In the genomic region with DNA sequence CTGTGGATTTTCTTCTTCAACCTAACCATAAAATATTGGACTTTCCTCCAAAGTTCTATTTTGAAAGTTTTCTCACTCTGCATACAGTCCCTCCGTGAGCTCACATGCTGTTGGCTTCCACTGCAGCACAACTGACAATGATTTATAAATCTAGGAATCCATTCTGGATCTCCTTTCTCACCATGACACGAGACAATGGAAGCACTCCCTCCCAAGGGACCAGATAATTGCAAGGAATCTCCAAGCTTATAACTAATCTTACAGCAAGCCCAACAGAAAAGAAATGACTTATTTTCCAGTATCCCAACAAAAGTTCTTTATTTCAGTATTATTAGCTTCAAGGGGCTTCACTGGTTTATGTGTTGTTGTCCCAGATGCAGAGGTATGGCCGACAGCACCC, we compare ENCODE assay signal across 22 cellular contexts.
DNase-seq lines count a peak whose midpoint lies in the region; TF ChIP-seq lines count a peak whose summit lies in the region.
"Had no signal": no experiment of that assay in that cellular context is flagged by ENCODE, and none has a peak within 500 bp of the region (broad histone marks: within the 10 kb centered on the region; RNA-seq: fewer than 3 reads in every experiment).

No MANE protein-coding gene starts in this region.

- no peak overlapping the region for H3K4ac ChIP-seq in mesendoderm (ENCODE audit: low read depth, low read length)

- H3K9me2 ChIP-seq in OCI-LY7 (ENCODE audit: insufficient read depth, low read length) = no peaks in the 10 kb centered on the region; the same call in 1 of the 2 replicates

- H3K9ac ChIP-seq in mesendoderm (ENCODE audit: low read length) (no peak overlapping the region), parathyroid adenoma (no peak overlapping the region)
- H3K9ac ChIP-seq: BLaER1 had no signal

- H2BK15ac ChIP-seq in mesendoderm (replicated peaks; ENCODE audit: low read depth) = no peak overlapping the region

- H2BK120ac ChIP-seq in mesendoderm (ENCODE audit: low read depth, low read length) = no peak overlapping the region

- CTCF ChIA-PET in OCI-LY7 (lab: Charles Lee; ENCODE audit: unreplicated experiment) = no interaction called here

- POLR2A ChIA-PET in OCI-LY7 (lab: Charles Lee) = no interaction called here

- no peaks in the 10 kb centered on the region for H3K4me1 ChIP-seq in HAP-1
- H3K4me1 ChIP-seq in mesendoderm (ENCODE audit: control insufficient read depth, low read depth, low read length) = no peaks in the 10 kb centered on the region
- H3K4me1 ChIP-seq in parathyroid adenoma = peaks cover 4% of the 10 kb centered on the region
- no peaks in the 10 kb centered on the region for H3K4me1 ChIP-seq in OCI-LY7 (ENCODE audit: insufficient read depth, low read length, poor library complexity, severe bottlenecking)
- H3K4me1 ChIP-seq: BLaER1 had no signal

- no peak overlapping the region for H4K5ac ChIP-seq in mesendoderm (ENCODE audit: low read length)

- H3K4me3 ChIP-seq in HAP-1 (no peak overlapping the region), mesendoderm (ENCODE audit: low read length) (no peak overlapping the region), parathyroid adenoma (ENCODE audit: low read depth, low read length) (no peak overlapping the region), MG63 (no peak overlapping the region), OCI-LY7 (ENCODE audit: low read depth, low read length, poor library complexity, severe bottlenecking) (no peak overlapping the region)
- H3K4me3 ChIP-seq: A549, BLaER1, GM12878, SJCRH30 had no signal

- no peak overlapping the region for H3K56ac ChIP-seq in mesendoderm (ENCODE audit: low read length)

- in situ Hi-C loops in HAP-1 (cut with MboI; ENCODE audit: low sequenced_read_pairs) = no loop called here

- H3K4me2 ChIP-seq in mesendoderm (ENCODE audit: low read length) (no peak overlapping the region), parathyroid adenoma (ENCODE audit: low read length) (no peak overlapping the region), OCI-LY7 (ENCODE audit: low read length) (no peak overlapping the region)
- H3K4me2 ChIP-seq: A549, BLaER1 had no signal

- TF ChIP-seq CTCF in parathyroid adenoma (IDR thresholded peaks at IDR 0.05) (no peak), OCI-LY7 (conservative IDR thresholded peaks at IDR 0.05; ENCODE audit: low read length) (no peak)

- no peak overlapping the region for H3K18ac ChIP-seq in mesendoderm (ENCODE audit: low read length)

- intact Hi-C loops in OCI-LY7 (cut with micrococcal nuclease; ENCODE audit: unreplicated experiment) = no loop called here

- DNase-seq in AG20443 (ENCODE audit: low spot score) (peak; percentile 8), HAP-1 (ENCODE audit: low spot score in 2 of 2) (peak; percentile 5 to 37), mesendoderm (peak; percentile 2), UCSD-AML1 (lab: John Stamatoyannopoulos, UW; ENCODE audit: unreplicated experiment) (no peak), MG63 (no peak), OCI-LY7 (ENCODE audit: low spot score) (no peak)
- DNase-seq: CD4-positive, alpha-beta T cell; COR-L47; DMS 273 treated with DMSO at 0.1 percent for 48 hours; DMS79 treated with DMSO at 0.1 percent for 48 hours; HCEC 1CT; MV-4-11; NCI-H1105 treated with DMSO at 0.1 percent for 48 hours; NCI-H2029 treated with DMSO at 0.1 percent for 48 hours; NCI-H2171 treated with DMSO at 0.1 percent for 48 hours; NCI-H526; NK-92 treated with Interleukin-12 subunit alpha and Interleukin-12 subunit beta, amount 100 ng/mL, for 24 hours; SJCRH30 had no signal

- H3K9me3 ChIP-seq in HAP-1 (no peaks in the 10 kb centered on the region), parathyroid adenoma (ENCODE audit: control insufficient read depth, low read length) (no peaks in the 10 kb centered on the region), MG63 (no peaks in the 10 kb centered on the region), OCI-LY7 (ENCODE audit: low read length) (no peaks in the 10 kb centered on the region)
- H3K9me3 ChIP-seq: A549, BLaER1 had no signal

- H3K27me3 ChIP-seq in HAP-1 (ENCODE audit: low read depth) (no peaks in the 10 kb centered on the region), mesendoderm (ENCODE audit: insufficient read depth, low read length, poor library complexity) (no peaks in the 10 kb centered on the region), parathyroid adenoma (ENCODE audit: control insufficient read depth, insufficient read depth, low read length) (no peaks in the 10 kb centered on the region), MG63 (no peaks in the 10 kb centered on the region)
- H3K27me3 ChIP-seq: BLaER1, SJCRH30 had no signal

- H3K79me1 ChIP-seq in mesendoderm (ENCODE audit: low read length) = no peaks in the 10 kb centered on the region

- no peak overlapping the region for H2BK5ac ChIP-seq in mesendoderm (ENCODE audit: low read length)

- H2AK5ac ChIP-seq in mesendoderm (ENCODE audit: low read length) = no peak overlapping the region

- no peaks in the 10 kb centered on the region for H4K20me1 ChIP-seq in OCI-LY7 (ENCODE audit: insufficient read depth, low read length)
- H4K20me1 ChIP-seq: BLaER1 had no signal

- no TSS peak for BruUV-seq in OCI-LY7 (replicated peaks; lab: Mats Ljungman, UMichigan)

- no peak overlapping the region for H3K23ac ChIP-seq in mesendoderm (ENCODE audit: low read length)

- no CpG with 5 or more reads among the region's 3 CpGs for WGBS in mesendoderm (ENCODE audit: extremely low coverage, insufficient coverage, low lambda C conversion rate)

- H3K36me3 ChIP-seq in HAP-1 (replicated peaks) = no peaks in the 10 kb centered on the region
- no peaks in the 10 kb centered on the region for H3K36me3 ChIP-seq in mesendoderm (ENCODE audit: control insufficient read depth, insufficient read depth, low read length)
- no peaks in the 10 kb centered on the region for H3K36me3 ChIP-seq in parathyroid adenoma (ENCODE audit: control insufficient read depth, insufficient read depth, low read length)
- no peaks in the 10 kb centered on the region for H3K36me3 ChIP-seq in MG63
- H3K36me3 ChIP-seq in OCI-LY7 (ENCODE audit: insufficient read depth, low read length) = no peaks in the 10 kb centered on the region
- H3K36me3 ChIP-seq: BLaER1, SJCRH30 had no signal

- H2AFZ ChIP-seq in parathyroid adenoma (peak overlapping the region; percentile 1), OCI-LY7 (ENCODE audit: low read length) (no peak overlapping the region)

- H3K79me2 ChIP-seq in mesendoderm (ENCODE audit: control insufficient read depth, insufficient read depth, low read length) (no peaks in the 10 kb centered on the region), parathyroid adenoma (no peaks in the 10 kb centered on the region), OCI-LY7 (ENCODE audit: insufficient read depth, low read depth, low read length) (no peaks in the 10 kb centered on the region)

- H3K27ac ChIP-seq in mesendoderm (ENCODE audit: low read depth, low read length) (no peak overlapping the region), parathyroid adenoma (no peak overlapping the region), OCI-LY7 (ENCODE audit: low read depth, low read length, poor library complexity, severe bottlenecking) (no peak overlapping the region)
- H3K27ac ChIP-seq: A549, BLaER1, SJCRH30 had no signal

- H4K8ac ChIP-seq in mesendoderm (ENCODE audit: low read depth, low read length) = no peak overlapping the region

Comparison
In these comparisons a context has a peak if more than half of its experiments do, and no peak if none do; other contexts are left out.
1. DNase-seq: peak in AG20443 (single experiment), HAP-1 (2 of 2) and mesendoderm (single experiment); none in UCSD-AML1 (single experiment), MG63 (single experiment) and OCI-LY7 (single experiment).